In genomic region chr21:45818276-45818903, GRCh38 we compare ENCODE assay signal across 9 cellular contexts.
DNase-seq lines count a peak whose midpoint lies in the region; ATAC-seq and TF ChIP-seq lines count a peak whose summit lies in the region.
"Had no signal": no experiment of that assay in that cellular context is flagged by ENCODE, and none has a peak within 500 bp of the region (broad histone marks: within the 10 kb centered on the region; RNA-seq: fewer than 3 reads in every experiment).

No MANE protein-coding gene starts in this region.

- ATAC-seq in GM21528 (IDR thresholded peaks at IDR 0.05; ENCODE audit: low FRiP score, unreplicated experiment) (peak; percentile 27), body of pancreas (no peak)

- no peak for TF ChIP-seq POLR2A in body of pancreas (IDR thresholded peaks at IDR 0.05)

- no peaks in the 10 kb centered on the region for H3K36me3 ChIP-seq in body of pancreas (replicated peaks in 1 of 2; ENCODE audit: insufficient read depth in 1 of 2, low read depth in 2 of 2)

- 65 to 80% methylated on average over 10 to 11 of the region's 11 CpGs for WGBS in body of pancreas, 2 donors

- TF ChIP-seq CTCF in AG09319 (IDR thresholded peaks at IDR 0.05; ENCODE audit: low read depth, low read length) (no peak), fibroblast of pulmonary artery (IDR thresholded peaks at IDR 0.05; ENCODE audit: low read length, missing control alignments) (no peak), GM20000 (IDR thresholded peaks at IDR 0.05; ENCODE audit: extremely low read depth, missing control alignments) (no peak), body of pancreas (IDR thresholded peaks at IDR 0.05) (no peak)

- no peaks in the 10 kb centered on the region for H3K27me3 ChIP-seq in body of pancreas

- intact Hi-C loops in body of pancreas (cut with DNase I): no loop called here

- no peaks in the 10 kb centered on the region for H3K9me3 ChIP-seq in body of pancreas

- H3K4me1 ChIP-seq in body of pancreas: no peaks in the 10 kb centered on the region

- DNase-seq in AG09319 (ENCODE audit: extremely low read depth, low read depth) (peak; percentile 29), SKM-1 treated with dmso at 0.1 percent for 144 hours (lab: John Stamatoyannopoulos, UW; ENCODE audit: unreplicated experiment) (peak; percentile 63), fibroblast of pulmonary artery (ENCODE audit: low read depth) (peak; percentile 81), GM20000 (ENCODE audit: low spot score) (no peak), NCI-H1694 (lab: John Stamatoyannopoulos, UW) (no peak), body of pancreas (no peak), mucosa of gallbladder (ENCODE audit: low spot score) (no peak)

- H3K27ac ChIP-seq in body of pancreas: no peak overlapping the region
- H3K27ac ChIP-seq: coronary artery had no signal

- H3K4me3 ChIP-seq in fibroblast of pulmonary artery (replicated peaks; ENCODE audit: low read depth, low read length): no peak overlapping the region
- no peak overlapping the region for H3K4me3 ChIP-seq in body of pancreas
- H3K4me3 ChIP-seq: coronary artery had no signal

Comparison
In these comparisons a context has a peak if more than half of its experiments do, and no peak if none do; other contexts are left out.
1. DNase-seq: peak in AG09319 (single experiment), SKM-1 treated with dmso at 0.1 percent for 144 hours (single experiment) and fibroblast of pulmonary artery (single experiment); none in GM20000 (single experiment), NCI-H1694 (single experiment), body of pancreas (0 of 4) and mucosa of gallbladder (single experiment).